Comparison of ENCODE assay signal across 8 cellular contexts in the genomic region with DNA sequence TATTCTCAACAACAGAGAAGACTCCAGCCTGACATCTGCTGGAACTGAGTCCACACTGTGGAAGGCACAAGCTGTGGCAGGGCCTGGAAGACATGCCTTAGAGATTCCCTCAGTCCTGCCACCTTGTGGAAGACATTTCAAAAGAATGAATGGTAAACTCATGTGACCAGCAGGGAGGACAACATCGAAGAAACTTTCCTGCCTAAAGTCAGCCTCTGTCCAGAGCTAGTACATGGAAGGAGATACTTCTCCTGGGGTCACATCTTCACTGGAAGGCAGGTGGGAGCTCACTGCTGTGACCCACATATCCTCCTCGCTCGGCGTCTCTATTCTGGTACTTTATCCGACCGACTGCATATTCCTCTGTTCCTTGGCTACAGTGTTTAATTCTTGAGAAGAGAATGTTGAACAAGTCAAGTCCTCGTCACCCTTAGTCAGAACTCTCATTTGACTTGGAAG. TPM values are rescaled to one million over a fixed set of nuclear protein-coding genes. Genes with fewer than 3 reads are reported as not detected.
DNase-seq lines count a peak whose midpoint lies in the region; ATAC-seq, FAIRE-seq and TF ChIP-seq lines count a peak whose summit lies in the region.

No MANE protein-coding gene starts in this region.

- peaks cover 74% of the 10 kb centered on the region for H3K36me3 ChIP-seq in BE2C
- peaks cover 9 to 65% (median 25%) of the 10 kb centered on the region in 4 donors for H3K36me3 ChIP-seq in upper lobe of left lung

- no peak for TF ChIP-seq EP300 in upper lobe of left lung (IDR thresholded peaks at IDR 0.05)

- H3K27me3 ChIP-seq in BE2C: no peaks in the 10 kb centered on the region
- no peaks in the 10 kb centered on the region for H3K27me3 ChIP-seq in upper lobe of left lung

- TF ChIP-seq POLR2A in GM12891 (IDR thresholded peaks at IDR 0.05; ENCODE audit: low read depth, low read length): no peak
- TF ChIP-seq POLR2A in upper lobe of left lung (IDR thresholded peaks at IDR 0.05): no peak

- 79 to 83% methylated on average over 7 of the region's 7 CpGs for WGBS in upper lobe of left lung, 2 donors

- H3K27ac ChIP-seq in upper lobe of left lung: no peak overlapping the region

- TF ChIP-seq CTCF in BE2C (IDR thresholded peaks at IDR 0.05; ENCODE audit: low read depth, low read length): peak; percentile 88
- peak; percentile 86 for TF ChIP-seq CTCF in choroid plexus epithelial cell (conservative IDR thresholded peaks at IDR 0.05; ENCODE audit: low read depth, low read length)
- TF ChIP-seq CTCF in upper lobe of left lung (IDR thresholded peaks at IDR 0.05): peak; percentile 27 to 62 (median 46)

- ATAC-seq in left lobe of liver (peak; percentile 77), upper lobe of left lung (ENCODE audit: low FRiP score in 2 of 2) (peak; percentile 83 to 91)

- H3K9me3 ChIP-seq in BE2C (no peaks in the 10 kb centered on the region), upper lobe of left lung (no peaks in the 10 kb centered on the region)

- H3K4me1 ChIP-seq in BE2C (no peaks in the 10 kb centered on the region), upper lobe of left lung (peaks cover 3 to 6% (median 5%) of the 10 kb centered on the region in 4 donors)

- DNase-seq in BE2C (peak; percentile 78), GM12891 (ENCODE audit: insufficient read length, low spot score) (peak; percentile 14), HT-29 (ENCODE audit: low spot score) (peak; percentile 91), RPMI7951 (ENCODE audit: low read depth) (peak; percentile 79), choroid plexus epithelial cell (ENCODE audit: low read depth) (peak; percentile 96), left lobe of liver (ENCODE audit: low spot score) (peak; percentile 47), upper lobe of left lung (peak in 1 of 2 donors; percentile 61), NCI-H1048 (lab: John Stamatoyannopoulos, UW) (no peak)

- peak; percentile 86 for FAIRE-seq in GM12891 (lab: Jason Lieb, UNC)

- H3K4me3 ChIP-seq in BE2C (ENCODE audit: low read depth, low read length) (no peak overlapping the region), choroid plexus epithelial cell (ENCODE audit: low read depth, low read length) (no peak overlapping the region), upper lobe of left lung (no peak overlapping the region)

TF ChIP-seq in GM12891, 5 proteins besides CTCF, POLR2A, EP300 and RAD21:
- TF ChIP-seq TAF1 (IDR thresholded peaks at IDR 0.05; ENCODE audit: low read depth, low read length) (no peak), POU2F2 (IDR thresholded peaks at IDR 0.05; ENCODE audit: low read depth, low read length) (no peak), SPI1 (IDR thresholded peaks at IDR 0.05; ENCODE audit: low read depth, low read length) (no peak), PAX5 (IDR thresholded peaks at IDR 0.05; ENCODE audit: insufficient read depth, low read length, severe bottlenecking) (no peak), POLR2AphosphoS5 (IDR thresholded peaks at IDR 0.05; ENCODE audit: low read depth, low read length) (no peak)

RNA-seq across cellular contexts. Expression of a gene that starts 59.5 kb away (rescaled TPM):
- polyA plus RNA-seq in BE2C (2012; ENCODE audit: insufficient read depth, insufficient read length, low read depth): 55.2 TPM
- 23.3 TPM for polyA plus RNA-seq in GM12891 (2012; ENCODE audit: low read depth, missing spikeins)
- total RNA-seq in HT-29 (2014; rRNA removed; shearing (Covaris generic)): 20.2 and 23.1 TPM in 2 replicates
- total RNA-seq in RPMI7951 (2014; rRNA removed; shearing (Covaris generic)): 24.9 and 25.0 TPM in 2 replicates
- 47.5 TPM for total RNA-seq in left lobe of liver
- 100 to 1,000 TPM in 1 of 6 donors, 10 to 100 TPM in 5; 33.1 to 114 (median 86.6) TPM for total RNA-seq in upper lobe of left lung
